ENCODE assay signal across 1 cellular context in the genomic region with DNA sequence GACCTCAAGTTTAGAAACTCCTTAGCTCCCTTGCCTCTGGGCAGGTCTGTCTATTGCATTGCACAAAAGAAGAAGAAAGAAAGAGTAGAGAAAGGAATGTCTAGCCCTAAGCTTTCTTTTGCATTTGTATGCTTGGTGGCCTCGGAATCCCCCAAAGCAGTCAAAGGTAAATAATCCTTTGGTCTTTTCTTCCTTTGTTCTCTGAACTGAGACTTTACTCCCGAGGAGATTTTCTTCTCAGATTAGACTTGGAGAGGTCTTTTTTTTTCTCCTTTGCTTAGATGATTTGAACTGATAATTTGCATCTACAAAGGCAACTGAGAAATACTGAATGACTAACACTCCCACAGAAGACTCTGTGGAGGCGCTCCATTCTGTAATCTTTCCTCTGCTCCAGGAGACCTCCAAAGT.
TF ChIP-seq lines count a peak whose summit lies in the region.

No MANE protein-coding gene starts in this region.

TF ChIP-seq in HepG2, 621 proteins besides CTCF, POLR2A, EP300 and RAD21 (continued from another document):
- peak; percentile 46; the same call in 1 of the 2 replicates for TF ChIP-seq PAXIP1 (CRISPR knock-in tag; conservative IDR thresholded peaks at IDR 0.05)
- TF ChIP-seq SOX6 (IDR thresholded peaks at IDR 0.05): no peak
- TF ChIP-seq SOX6 (CRISPR knock-in tag; IDR thresholded peaks at IDR 0.05): peak; percentile 64
- peak; percentile 26; the same call in 1 of the 2 replicates for TF ChIP-seq GATAD2A (CRISPR knock-in tag; IDR thresholded peaks at IDR 0.05)
- TF ChIP-seq SOX13 (IDR thresholded peaks at IDR 0.05): peak; percentile 34; the same call in 1 of the 2 replicates
- TF ChIP-seq SOX13 (CRISPR knock-in tag; conservative IDR thresholded peaks at IDR 0.05 in 1 of 2, IDR thresholded peaks at IDR 0.05 in 1 of 2): peak in 1 of 2 experiments; percentile 66; a peak in 2 of 4 replicates
- no peak for TF ChIP-seq CC2D1A (CRISPR knock-in tag; IDR thresholded peaks at IDR 0.05)
